ENCODE assay signal across 16 cellular contexts in the genomic region with DNA sequence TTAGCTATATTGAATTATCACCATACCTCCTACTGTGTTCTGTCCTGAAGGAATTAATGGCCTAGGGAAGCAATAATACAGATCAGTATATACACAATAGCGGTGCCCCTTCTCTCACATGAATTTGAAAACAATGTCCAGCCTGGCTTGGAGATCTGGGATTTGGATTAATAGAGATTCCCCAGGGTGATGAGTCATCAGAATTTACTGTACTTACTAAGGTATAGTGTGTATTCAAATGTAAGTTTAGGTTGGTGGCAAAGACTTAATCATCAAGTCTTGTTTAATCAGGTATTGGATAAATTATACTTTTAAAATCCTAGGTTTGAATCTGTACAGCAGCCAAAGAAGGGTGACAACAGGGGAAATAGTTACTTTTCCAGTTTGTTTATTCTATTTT.
A peak's percentile ranks its signal among the peaks of the same experiment; 100 is the strongest.
DNase-seq lines count a peak whose midpoint lies in the region; ATAC-seq, FAIRE-seq and TF ChIP-seq lines count a peak whose summit lies in the region.
"Had no signal": no experiment of that assay in that cellular context is flagged by ENCODE, and none has a peak within 500 bp of the region (broad histone marks: within the 10 kb centered on the region; RNA-seq: fewer than 3 reads in every experiment).

No MANE protein-coding gene starts in this region.

- H3K27me3 ChIP-seq in ACC112 (ENCODE audit: insufficient read depth, low read length), result no peaks in the 10 kb centered on the region
- H3K27me3 ChIP-seq in neural progenitor cell, result no peaks in the 10 kb centered on the region

- no peak for TF ChIP-seq POLR2A in H54 (IDR thresholded peaks at IDR 0.05; ENCODE audit: low read depth, low read length)

- H3K36me3 ChIP-seq in ACC112 (ENCODE audit: insufficient read depth, low read length) (no peaks in the 10 kb centered on the region), neural progenitor cell (no peaks in the 10 kb centered on the region)

- H4K20me1 ChIP-seq in neural progenitor cell (ENCODE audit: low read depth), result no peaks in the 10 kb centered on the region

- H3K4me1 ChIP-seq in ACC112 (ENCODE audit: control insufficient read depth, insufficient read depth, low read length, unreplicated experiment) (peaks cover 43% of the 10 kb centered on the region), neural progenitor cell (no peaks in the 10 kb centered on the region)

- peak overlapping the region; percentile 3 for H3K27ac Mint-ChIP-seq in neural progenitor cell
- no peak overlapping the region for H3K27ac Mint-ChIP-seq in activated CD4-positive, alpha-beta T cell treated with anti-CD3 and anti-CD28 coated beads for 36 hours
- H3K27ac Mint-ChIP-seq: stimulated activated effector memory CD8-positive, alpha-beta T cell treated with anti-CD3 and anti-CD28 coated beads, Interleukin-12 subunit alpha, Interleukin-12 subunit beta, amount 100 ng/mL, for 72 hours had no signal

- H3K4me3 ChIP-seq in ACC112 (ENCODE audit: low read depth, low read length), result no peak overlapping the region
- H3K4me3 ChIP-seq in epithelial cell of esophagus (ENCODE audit: low read length), result no peak overlapping the region
- no peak overlapping the region for H3K4me3 ChIP-seq in neural progenitor cell

- no peaks in the 10 kb centered on the region for H3K9me3 Mint-ChIP-seq in neural progenitor cell
- H3K9me3 Mint-ChIP-seq in activated CD4-positive, alpha-beta T cell treated with anti-CD3 and anti-CD28 coated beads for 36 hours (ENCODE audit: low read depth), result no peaks in the 10 kb centered on the region
- H3K9me3 Mint-ChIP-seq: neural crest cell; stimulated activated effector memory CD8-positive, alpha-beta T cell treated with anti-CD3 and anti-CD28 coated beads, Interleukin-12 subunit alpha, Interleukin-12 subunit beta, amount 100 ng/mL, for 72 hours had no signal

- no peaks in the 10 kb centered on the region for H3K36me3 Mint-ChIP-seq in neural progenitor cell
- no peaks in the 10 kb centered on the region for H3K36me3 Mint-ChIP-seq in activated CD4-positive, alpha-beta T cell treated with anti-CD3 and anti-CD28 coated beads for 36 hours (ENCODE audit: low read depth)
- H3K36me3 Mint-ChIP-seq: stimulated activated effector memory CD8-positive, alpha-beta T cell treated with anti-CD3 and anti-CD28 coated beads, Interleukin-12 subunit alpha, Interleukin-12 subunit beta, amount 100 ng/mL, for 72 hours had no signal

- H3K27me3 Mint-ChIP-seq in neural progenitor cell (ENCODE audit: insufficient read depth, low read depth), result no peaks in the 10 kb centered on the region
- H3K27me3 Mint-ChIP-seq in activated CD4-positive, alpha-beta T cell treated with anti-CD3 and anti-CD28 coated beads for 36 hours, result peaks cover 14% of the 10 kb centered on the region

- no peaks in the 10 kb centered on the region for H3F3A ChIP-seq in neural progenitor cell (ENCODE audit: low read depth)

- H3K27ac ChIP-seq in ACC112 (ENCODE audit: low read depth, low read length) (peak overlapping the region; percentile 23), neural progenitor cell (no peak overlapping the region)

- no peak overlapping the region for H3K9ac ChIP-seq in neural progenitor cell

- H3K79me2 ChIP-seq in ACC112 (ENCODE audit: control insufficient read depth, insufficient read depth, low read length, unreplicated experiment) (no peaks in the 10 kb centered on the region), neural progenitor cell (ENCODE audit: low read depth) (no peaks in the 10 kb centered on the region)

- TF ChIP-seq CTCF in epithelial cell of esophagus (IDR thresholded peaks at IDR 0.05; ENCODE audit: insufficient read depth, low read depth, low read length, missing control alignments) (no peak), neural progenitor cell (IDR thresholded peaks at IDR 0.05) (no peak)

- CTCF ChIA-PET in activated CD4-positive, alpha-beta T cell treated with anti-CD3 and anti-CD28 coated beads for 36 hours (lab: Charles Lee), result interaction anchor here (1.6 kb wide), 1 partner anchor 113 kb away, joined by 7 read pairs; no protein-coding TSS in a partner anchor

- no peak for ATAC-seq in activated CD4-positive, alpha-beta T cell treated with anti-CD3 and anti-CD28 coated beads for 36 hours
- ATAC-seq in HG02571 (IDR thresholded peaks at IDR 0.05; ENCODE audit: unreplicated experiment) (no peak), GM19452 (IDR thresholded peaks at IDR 0.05; ENCODE audit: unreplicated experiment) (no peak)
- ATAC-seq: stimulated activated effector memory CD8-positive, alpha-beta T cell treated with anti-CD3 and anti-CD28 coated beads, Interleukin-12 subunit alpha, Interleukin-12 subunit beta, amount 100 ng/mL, for 72 hours had no signal

- intact Hi-C loops in activated CD4-positive, alpha-beta T cell treated with anti-CD3 and anti-CD28 coated beads for 36 hours (cut with DNase I, micrococcal nuclease), result no loop called here

- H2AFZ ChIP-seq in ACC112 (ENCODE audit: low read length, unreplicated experiment) (peak overlapping the region; percentile 4), neural progenitor cell (replicated peaks) (no peak overlapping the region)

- DNase-seq in NCI-H82 treated with DMSO at 0.1 percent for 48 hours (lab: John Stamatoyannopoulos, UW; ENCODE audit: unreplicated experiment) (peak; percentile 2), epithelial cell of esophagus (ENCODE audit: low read depth) (peak; percentile 62), neural progenitor cell (ENCODE audit: low spot score) (no peak), H54 (ENCODE audit: insufficient read length, low spot score) (no peak)
- no peak for DNase-seq in activated CD4-positive, alpha-beta T cell treated with anti-CD3 and anti-CD28 coated beads for 36 hours
- DNase-seq: activated gamma-delta T cell, NCI-H774, RPMI8226, T-helper 2 cell had no signal

- POLR2A ChIA-PET in activated CD4-positive, alpha-beta T cell treated with anti-CD3 and anti-CD28 coated beads for 36 hours (lab: Charles Lee), result no interaction called here

- no peak overlapping the region for H3K4me3 Mint-ChIP-seq in neural progenitor cell
- H3K4me3 Mint-ChIP-seq in activated CD4-positive, alpha-beta T cell treated with anti-CD3 and anti-CD28 coated beads for 36 hours, result no peak overlapping the region
- H3K4me3 Mint-ChIP-seq: neural crest cell; stimulated activated effector memory CD8-positive, alpha-beta T cell treated with anti-CD3 and anti-CD28 coated beads, Interleukin-12 subunit alpha, Interleukin-12 subunit beta, amount 100 ng/mL, for 72 hours had no signal

- H3K9me3 ChIP-seq in neural progenitor cell (ENCODE audit: low read depth), result no peaks in the 10 kb centered on the region

- peaks cover 4% of the 10 kb centered on the region for H3K4me1 Mint-ChIP-seq in neural progenitor cell
- H3K4me1 Mint-ChIP-seq in activated CD4-positive, alpha-beta T cell treated with anti-CD3 and anti-CD28 coated beads for 36 hours, result peaks cover 5% of the 10 kb centered on the region
- H3K4me1 Mint-ChIP-seq: neural crest cell; stimulated activated effector memory CD8-positive, alpha-beta T cell treated with anti-CD3 and anti-CD28 coated beads, Interleukin-12 subunit alpha, Interleukin-12 subunit beta, amount 100 ng/mL, for 72 hours had no signal

- H3K4me2 ChIP-seq in neural progenitor cell, result no peak overlapping the region

- FAIRE-seq in H54 (lab: Jason Lieb, UNC), result no peak
- FAIRE-seq: colon, G401.6 had no signal

Comparison
In these comparisons a context has a peak if more than half of its experiments do, and no peak if none do; other contexts are left out.
1. DNase-seq: peak in NCI-H82 treated with DMSO at 0.1 percent for 48 hours (single experiment) and epithelial cell of esophagus (single experiment); none in neural progenitor cell (single experiment), activated CD4-positive, alpha-beta T cell treated with anti-CD3 and anti-CD28 coated beads for 36 hours (single experiment) and H54 (single experiment).